ENCODE assay signal across 1 cellular context in the genomic region with DNA sequence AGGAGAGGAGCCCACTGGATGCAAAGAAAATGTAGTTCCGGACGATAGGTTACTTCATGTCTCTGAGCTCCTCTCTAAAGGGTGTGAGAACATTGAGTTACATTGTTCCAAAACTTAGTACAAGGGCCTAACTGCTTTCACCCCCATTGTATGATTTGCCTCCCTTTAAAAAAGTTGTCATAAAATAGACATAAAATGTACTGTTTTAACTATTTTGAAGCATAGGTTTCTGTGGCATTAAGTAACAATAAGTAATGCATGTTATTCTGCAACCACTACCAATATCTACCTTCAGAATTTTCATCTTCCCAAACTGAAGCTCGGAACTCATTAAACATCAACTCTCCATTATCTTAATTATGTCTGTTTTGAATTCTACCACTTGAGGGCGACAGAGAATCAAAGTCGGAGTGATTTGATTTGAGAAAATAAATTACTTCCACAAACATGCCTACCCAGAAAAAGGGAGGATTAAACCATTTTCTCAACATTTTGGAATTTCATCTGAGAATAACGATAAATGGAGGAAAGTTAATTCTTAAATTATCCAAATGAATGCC.
TF ChIP-seq lines count a peak whose summit lies in the region.

No MANE protein-coding gene starts in this region.

TF ChIP-seq in SK-N-SH, 30 proteins besides CTCF, POLR2A, EP300 and RAD21 (continued from another document):
- TF ChIP-seq, protein P1, sequence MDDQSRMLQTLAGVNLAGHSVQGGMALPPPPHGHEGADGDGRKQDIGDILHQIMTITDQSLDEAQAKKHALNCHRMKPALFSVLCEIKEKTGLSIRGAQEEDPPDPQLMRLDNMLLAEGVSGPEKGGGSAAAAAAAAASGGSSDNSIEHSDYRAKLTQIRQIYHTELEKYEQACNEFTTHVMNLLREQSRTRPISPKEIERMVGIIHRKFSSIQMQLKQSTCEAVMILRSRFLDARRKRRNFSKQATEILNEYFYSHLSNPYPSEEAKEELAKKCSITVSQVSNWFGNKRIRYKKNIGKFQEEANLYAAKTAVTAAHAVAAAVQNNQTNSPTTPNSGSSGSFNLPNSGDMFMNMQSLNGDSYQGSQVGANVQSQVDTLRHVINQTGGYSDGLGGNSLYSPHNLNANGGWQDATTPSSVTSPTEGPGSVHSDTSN (IDR thresholded peaks at IDR 0.05): peak; percentile 8; the same call in 1 of the 2 replicates
- no peak for TF ChIP-seq NFIC (IDR thresholded peaks at IDR 0.05; ENCODE audit: borderline replicate concordance)
- TF ChIP-seq SMC3 (IDR thresholded peaks at IDR 0.05; ENCODE audit: low read depth, low read length): peak; percentile 51
- no peak for TF ChIP-seq FOXJ3 (CRISPR knock-in tag; IDR thresholded peaks at IDR 0.05)
- TF ChIP-seq CHD2 (IDR thresholded peaks at IDR 0.05; ENCODE audit: low read length, partially characterized antibody): peak; percentile 33
TF ChIP-seq in SK-N-SH: peak in this region for 4.
